In the genomic region with DNA sequence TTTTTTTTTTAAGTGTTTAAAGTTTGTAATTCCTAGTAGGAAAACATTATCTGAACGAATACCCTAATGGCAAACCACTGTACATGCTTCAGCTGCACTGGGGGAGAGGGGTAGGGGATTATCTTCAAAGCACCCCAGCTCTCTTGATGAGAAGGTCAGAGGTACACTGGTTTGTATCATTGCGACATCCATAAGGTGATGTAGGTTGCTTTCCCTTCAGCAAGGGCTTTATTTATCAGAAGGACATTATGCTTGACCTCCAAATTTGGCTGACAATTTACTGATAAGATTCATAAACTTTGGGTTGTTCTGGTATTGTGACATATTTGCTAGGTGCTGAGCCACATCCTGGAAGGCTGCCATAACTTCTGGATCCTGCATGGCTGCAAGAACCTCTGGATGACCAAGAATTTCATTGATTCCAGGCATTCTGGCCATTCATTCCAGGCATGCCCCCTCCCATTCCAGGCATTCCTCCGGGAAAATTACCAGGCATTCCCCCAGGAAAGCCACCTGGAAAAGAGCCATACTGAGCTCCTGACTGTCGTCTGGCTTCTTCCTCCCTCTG, we compare ENCODE assay signal across 12 cellular contexts. TPM values are rescaled to one million over a fixed set of nuclear protein-coding genes. Genes with fewer than 3 reads are reported as not detected.
DNase-seq lines count a peak whose midpoint lies in the region; ATAC-seq, FAIRE-seq and TF ChIP-seq lines count a peak whose summit lies in the region.
"Not testable (repeated sequence)": the region's sequence is repeated elsewhere in the genome, so short reads cannot be mapped to it uniquely, and the experiment has no call there.
"Had no signal": no experiment of that assay in that cellular context is flagged by ENCODE, and none has a peak within 500 bp of the region (broad histone marks: within the 10 kb centered on the region; RNA-seq: fewer than 3 reads in every experiment).

No MANE protein-coding gene starts in this region.

- H3K9me3 ChIP-seq in SK-N-SH; HepG2 (ENCODE audit: low read length): not testable (repeated sequence)

- in situ Hi-C loops in G401 (cut with HindIII; ENCODE audit: low sequenced_read_pairs); HepG2 (cut with HindIII; ENCODE audit: extremely low pct_ligation_motif_present, low pct_unique_long_range_greater_than_20kb): not testable (repeated sequence)

- intact Hi-C loops in HepG2 (cut with micrococcal nuclease; ENCODE audit: unreplicated experiment), result not testable (repeated sequence)

- H4K20me1 ChIP-seq in SK-N-SH (ENCODE audit: insufficient read depth); HepG2 (ENCODE audit: insufficient read depth, low read length): not testable (repeated sequence)

- 43% methylated on average over 4 of the region's 4 CpGs for WGBS in SK-N-SH (ENCODE audit: low lambda C conversion rate)
- WGBS in HepG2 (ENCODE audit: low lambda C conversion rate), result 2% methylated on average over 4 of the region's 4 CpGs

- not testable (repeated sequence) for H3K9ac ChIP-seq in SK-N-SH; HepG2 (ENCODE audit: insufficient read depth, low read depth, low read length)

- H3K27me3 ChIP-seq in SK-N-SH (ENCODE audit: insufficient read depth), result not testable (repeated sequence)
- peaks cover 0 to 14% of the 10 kb centered on the region in 2 experiments; a peak in 1 of 5 replicates for H3K27me3 ChIP-seq in HepG2 (ENCODE audit: control insufficient read depth in 1 of 2, insufficient read depth in 2 of 2, low read length in 2 of 2)

- H2AFZ ChIP-seq in SK-N-SH (ENCODE audit: low read depth); HepG2 (ENCODE audit: low read length): not testable (repeated sequence)

- TF ChIP-seq CTCF in SK-N-SH (IDR thresholded peaks at IDR 0.05); fibroblast of the aortic adventitia (IDR thresholded peaks at IDR 0.05; ENCODE audit: insufficient read depth, low read length); HepG2 (CRISPR knock-in tag; IDR thresholded peaks at IDR 0.05): not testable (repeated sequence)

- BruUV-seq in HepG2 (replicated peaks; lab: Mats Ljungman, UMichigan), result not testable (repeated sequence)

- H3K4me1 ChIP-seq in SK-N-SH (ENCODE audit: control insufficient read depth in 1 of 2, insufficient read depth in 2 of 2, low read depth in 1 of 2, low read length in 1 of 2), result peaks cover 6 to 16% of the 10 kb centered on the region in 2 experiments; a peak in 3 of 4 replicates
- peaks cover 19% of the 10 kb centered on the region for H3K4me1 ChIP-seq in HepG2 (ENCODE audit: insufficient read depth, low read length)

- not testable (repeated sequence) for H3K9me2 ChIP-seq in SK-N-SH

- H3K27ac ChIP-seq in SK-N-SH (ENCODE audit: low read depth in 2 of 2, low read length in 1 of 2); HepG2 (ENCODE audit: extremely low read length, insufficient read depth, low read length): not testable (repeated sequence)

- POLR2A ChIA-PET in SK-N-SH (lab: Yijun Ruan, JAX); HepG2 (lab: Yijun Ruan, JAX): not testable (repeated sequence)

- TF ChIP-seq RAD21 in SK-N-SH (IDR thresholded peaks at IDR 0.05; ENCODE audit: low read length); HepG2 (CRISPR knock-in tag; IDR thresholded peaks at IDR 0.05): not testable (repeated sequence)

- H3F3A ChIP-seq in SK-N-SH (replicated peaks; ENCODE audit: insufficient read depth), result not testable (repeated sequence)

- not testable (repeated sequence) for H3K4me3 ChIP-seq in SK-N-SH (ENCODE audit: low read depth in 2 of 2, low read length in 1 of 2); fibroblast of the aortic adventitia (ENCODE audit: low read depth, low read length); HepG2 (replicated peaks in 1 of 3; ENCODE audit: insufficient read depth in 1 of 3, low read depth in 2 of 3, low read length in 3 of 3)

- TF ChIP-seq EP300 in SK-N-SH (IDR thresholded peaks at IDR 0.05; ENCODE audit: borderline replicate concordance in 1 of 2, low read depth in 1 of 2, low read length in 1 of 2); HepG2 (IDR thresholded peaks at IDR 0.05; ENCODE audit: low read depth in 2 of 2, low read length in 2 of 2); HepG2 (CRISPR knock-in tag; IDR thresholded peaks at IDR 0.05; ENCODE audit: borderline replicate concordance): not testable (repeated sequence)

- DNase-seq in AG20443 (ENCODE audit: low spot score) (peak; percentile 52), G401 (ENCODE audit: low spot score) (peak; percentile 27), HS-5 (ENCODE audit: low read depth) (peak; percentile 74), cerebellar cortex (ENCODE audit: low spot score) (peak; percentile 59), fibroblast of the aortic adventitia (ENCODE audit: low read depth) (peak; percentile 96), HepG2 (ENCODE audit: low spot score) (peak; percentile 66)
- DNase-seq in SK-N-SH, result not testable (repeated sequence)

- CTCF ChIA-PET in SK-N-SH (lab: Yijun Ruan, JAX), result interaction anchor here (1.1 to 1.9 kb wide), 3 partner anchors 13 to 122 kb away, joined by 3 to 8 read pairs (median 5); no protein-coding TSS in a partner anchor
- CTCF ChIA-PET in HepG2 (lab: Yijun Ruan, JAX; ENCODE audit: low intra/inter-chr PET ratio, low total read pairs), result not testable (repeated sequence)

- not testable (repeated sequence) for ATAC-seq in HepG2

- not testable (repeated sequence) for H3K4me2 ChIP-seq in SK-N-SH; HepG2 (ENCODE audit: low read depth, low read length)

- TF ChIP-seq POLR2A in HepG2 (IDR thresholded peaks at IDR 0.05; ENCODE audit: insufficient read depth in 1 of 2, low read depth in 2 of 2, low read length in 2 of 2), result not testable (repeated sequence)

- H3K36me3 ChIP-seq in SK-N-SH (replicated peaks in 1 of 2; ENCODE audit: control insufficient read depth in 1 of 2, insufficient read depth in 2 of 2, low read length in 1 of 2); HepG2 (replicated peaks in 1 of 2; ENCODE audit: control insufficient read depth in 1 of 2, insufficient read depth in 2 of 2, low read length in 2 of 2): not testable (repeated sequence)

- not testable (repeated sequence) for H3K79me2 ChIP-seq in SK-N-SH (ENCODE audit: insufficient read depth); HepG2 (ENCODE audit: insufficient read depth, low read length)

- FAIRE-seq in HepG2 (lab: Jason Lieb, UNC), result not testable (repeated sequence)

TF ChIP-seq in SK-N-SH, 30 proteins besides CTCF, POLR2A, EP300 and RAD21:
- TF ChIP-seq TEAD4 (IDR thresholded peaks at IDR 0.05; ENCODE audit: borderline replicate concordance, insufficient read depth) (peak; percentile 74; the same call in 1 of the 2 replicates), NFIC (IDR thresholded peaks at IDR 0.05; ENCODE audit: borderline replicate concordance) (0 out of 2 replicates have a peak, but pooled peaks have one; percentile 23)

TF ChIP-seq in HepG2, 621 proteins besides CTCF, POLR2A, EP300 and RAD21 (continues in another document):
- TF ChIP-seq TEAD3 (CRISPR knock-in tag; optimal IDR thresholded peaks at IDR 0.05; ENCODE audit: borderline replicate concordance) (peak; percentile 89), CEBPB (IDR thresholded peaks at IDR 0.05; ENCODE audit: borderline replicate concordance, low read depth, low read length) (0 out of 2 replicates have a peak, but pooled peaks have one; percentile 45)

RNA-seq across cellular contexts. Expression of a gene that starts 32.9 kb away (rescaled TPM):
- total RNA-seq in G401 (2014; rRNA removed; shearing (Covaris generic)), result 7.3 and 14.2 TPM in 2 replicates
- polyA plus RNA-seq in SK-N-SH (2012; rRNA removed), result 2.6 and 2.9 TPM in 2 replicates
- polyA plus RNA-seq in SK-N-SH (2012; cell fraction: cytosol; rRNA removed), result 2.8 and 3.5 TPM in 2 replicates
- polyA plus RNA-seq in SK-N-SH (2012; cell fraction: nucleus; rRNA removed), result 1.8 and 3.0 TPM in 2 replicates
- 16.7 TPM in 1 of 2 replicates, not detected in the other for total RNA-seq in fibroblast of the aortic adventitia (ENCODE audit: low replicate concordance)
- not detected in 2 replicates for total RNA-seq in HepG2 (2016; rRNA removed; fragmentation: Illumina TruSeq; extraction: Trizol)
- not detected in 2 replicates for total RNA-seq in HepG2 (2016; cell fraction: cytosol; rRNA removed; fragmentation: Illumina TruSeq; extraction: Trizol; ENCODE audit: low read depth)
- not detected in 2 replicates for total RNA-seq in HepG2 (2016; cell fraction: insoluble cytoplasmic fraction; rRNA removed; fragmentation: Illumina TruSeq; extraction: Trizol)
- total RNA-seq in HepG2 (2016; cell fraction: membrane; rRNA removed; fragmentation: Illumina TruSeq; extraction: Trizol), result not detected in 2 replicates
- total RNA-seq in HepG2 (2016; cell fraction: nucleus; rRNA removed; fragmentation: Illumina TruSeq; extraction: Trizol), result not detected in 2 replicates
- not detected in 2 replicates for polyA plus RNA-seq in HepG2 (2011; rRNA removed)
- polyA plus RNA-seq in HepG2 (2011; cell fraction: cytosol; rRNA removed), result not detected in 2 replicates
- not detected in 2 replicates for polyA plus RNA-seq in HepG2 (2011; cell fraction: nucleus; rRNA removed)
- not detected in 2 replicates for polyA plus RNA-seq in HepG2 (2012)
- polyA plus RNA-seq in HepG2 (2016; cell fraction: cytosol; fragmentation: Illumina TruSeq; extraction: Trizol; ENCODE audit: low read depth), result not detected in 2 replicates
- polyA plus RNA-seq in HepG2 (2016; cell fraction: insoluble cytoplasmic fraction; fragmentation: Illumina TruSeq; extraction: Trizol; ENCODE audit: low read depth), result not detected in 2 replicates
- polyA plus RNA-seq in HepG2 (2016; cell fraction: membrane; fragmentation: Illumina TruSeq; extraction: Trizol; ENCODE audit: low read depth), result not detected in 2 replicates
- polyA plus RNA-seq in HepG2 (2016; cell fraction: nucleus; fragmentation: Illumina TruSeq; extraction: Trizol; ENCODE audit: insufficient read depth, low read depth), result not detected in 2 replicates
- polyA minus RNA-seq in HepG2 (2011; rRNA and poly(A)+ RNA removed; ENCODE audit: low replicate concordance), result not detected in 2 replicates
- polyA minus RNA-seq in HepG2 (2011; cell fraction: cytosol; rRNA and poly(A)+ RNA removed), result not detected in 2 replicates
- polyA minus RNA-seq in HepG2 (2011; cell fraction: nucleus; rRNA and poly(A)+ RNA removed), result not detected in 2 replicates
- total RNA-seq: activated CD8-positive, alpha-beta T cell treated with anti-CD3 and anti-CD28 coated beads, Interleukin-2, amount 10 ng/mL, durations not matched to agents 7 days and 5 days; activated naive CD4-positive, alpha-beta T cell treated with anti-CD3 and anti-CD28 coated beads for 36 hours; CD8-positive, alpha-beta memory T cell; K562; left lobe of liver had no signal
- polyA plus RNA-seq: CD8-positive, alpha-beta memory T cell; K562 had no signal
